Comparison of ENCODE assay signal across 9 cellular contexts in genomic region chr2:64609229-64609994, GRCh38. TPM values are rescaled to one million over a fixed set of nuclear protein-coding genes. Genes with fewer than 3 reads are reported as not detected.
DNase-seq lines count a peak whose midpoint lies in the region; ATAC-seq and TF ChIP-seq lines count a peak whose summit lies in the region.
"Had no signal": no experiment of that assay in that cellular context is flagged by ENCODE, and none has a peak within 500 bp of the region (broad histone marks: within the 10 kb centered on the region; RNA-seq: fewer than 3 reads in every experiment).

No MANE protein-coding gene starts in this region.

- 8 to 19% methylated on average over 29 to 73 of the region's 73 CpGs for WGBS in aorta, 2 donors

- peak overlapping the region; percentile 78 for H3K4me2 ChIP-seq in OCI-LY1 (ENCODE audit: low read length)

- peak overlapping the region; percentile 74 for H3K4me3 Mint-ChIP-seq in progenitor cell of endocrine pancreas (ENCODE audit: low read depth)

- peak overlapping the region; percentile 63 for H3K4me3 ChIP-seq in OCI-LY1 (ENCODE audit: low read depth, low read length, poor library complexity, severe bottlenecking)
- peak overlapping the region; percentile 26 for H3K4me3 ChIP-seq in cardiac muscle cell
- H3K4me3 ChIP-seq in aorta (ENCODE audit: low read length in 2 of 2) = peak overlapping the region in 1 of 2 donors; percentile 12
- H3K4me3 ChIP-seq in SJCRH30 = no peak overlapping the region

- intact Hi-C loops in aorta (cut with DNase I) = no loop called here

- no peaks in the 10 kb centered on the region for H3K9me2 ChIP-seq in OCI-LY1 (ENCODE audit: low read depth, low read length)

- ATAC-seq in HG02642 (IDR thresholded peaks at IDR 0.05; ENCODE audit: poor library complexity, unreplicated experiment) = peak; percentile 43
- ATAC-seq in aorta (ENCODE audit: low FRiP score) = peak; percentile 78

- H3K9ac ChIP-seq in OCI-LY1 (ENCODE audit: low read length) = peak overlapping the region; percentile 66

- no peaks in the 10 kb centered on the region for H3K36me3 Mint-ChIP-seq in progenitor cell of endocrine pancreas (ENCODE audit: insufficient read depth)

- H3K4me1 ChIP-seq in OCI-LY1 (ENCODE audit: insufficient read depth, low read length, severe bottlenecking) (peaks cover 37% of the 10 kb centered on the region), cardiac muscle cell (ENCODE audit: low read depth) (peaks cover 6% of the 10 kb centered on the region), aorta (ENCODE audit: control insufficient read depth in 1 of 2, insufficient read depth in 2 of 2, low read length in 2 of 2) (no peaks in the 10 kb centered on the region), SJCRH30 (no peaks in the 10 kb centered on the region)

- no peaks in the 10 kb centered on the region for H3K79me2 ChIP-seq in OCI-LY1 (ENCODE audit: insufficient read depth, low read length)

- H3F3A ChIP-seq in OCI-LY1 (ENCODE audit: insufficient read depth, low read length) = no peaks in the 10 kb centered on the region

- H3K9me3 ChIP-seq in OCI-LY1 (ENCODE audit: low read length) (no peaks in the 10 kb centered on the region), cardiac muscle cell (ENCODE audit: low read depth) (no peaks in the 10 kb centered on the region), aorta (ENCODE audit: control insufficient read depth, low read length) (no peaks in the 10 kb centered on the region), SJCRH30 (replicated peaks) (no peaks in the 10 kb centered on the region)

- peaks cover 7% of the 10 kb centered on the region for H3K27me3 Mint-ChIP-seq in progenitor cell of endocrine pancreas

- peak; percentile 52 for TF ChIP-seq CTCF in GM12873 (IDR thresholded peaks at IDR 0.05; ENCODE audit: insufficient read depth, low read depth, low read length, missing control alignments)
- TF ChIP-seq CTCF in OCI-LY1 (IDR thresholded peaks at IDR 0.05; ENCODE audit: low read length) = no peak
- TF ChIP-seq CTCF in cardiac muscle cell (IDR thresholded peaks at IDR 0.05; ENCODE audit: low read depth, low read length) = no peak
- peak; percentile 53 for TF ChIP-seq CTCF in progenitor cell of endocrine pancreas (IDR thresholded peaks at IDR 0.05; ENCODE audit: unreplicated experiment)

- H3K36me3 ChIP-seq in OCI-LY1 (ENCODE audit: insufficient read depth, low read length) (no peaks in the 10 kb centered on the region), cardiac muscle cell (no peaks in the 10 kb centered on the region), aorta (ENCODE audit: control insufficient read depth in 1 of 2, insufficient read depth in 2 of 2, low read length in 1 of 2) (no peaks in the 10 kb centered on the region), SJCRH30 (no peaks in the 10 kb centered on the region)

- DNase-seq in activated naive CD4-positive, alpha-beta T cell (lab: John Stamatoyannopoulos, UW) = peak; percentile 28 to 68 (median 38)
- DNase-seq in cardiac muscle cell (ENCODE audit: low read depth in 1 of 2, low spot score in 1 of 2) = peak; percentile 62 to 75
- peak; percentile 55 for DNase-seq in progenitor cell of endocrine pancreas (ENCODE audit: low spot score, unreplicated experiment)
- peak; percentile 80 to 88 for DNase-seq in aorta
- DNase-seq in SJCRH30 = no peak

- peak overlapping the region; percentile 57 for H2AFZ ChIP-seq in OCI-LY1 (ENCODE audit: low read length)

- H4K20me1 ChIP-seq in OCI-LY1 (ENCODE audit: insufficient read depth, low read length) = no peaks in the 10 kb centered on the region

- no peak overlapping the region for H3K27ac ChIP-seq in OCI-LY1 (ENCODE audit: low read depth, low read length, poor library complexity, severe bottlenecking)
- no peak overlapping the region for H3K27ac ChIP-seq in cardiac muscle cell
- no peak overlapping the region for H3K27ac ChIP-seq in aorta (ENCODE audit: low read depth in 1 of 2, low read length in 2 of 2)
- no peak overlapping the region for H3K27ac ChIP-seq in SJCRH30
- H3K27ac ChIP-seq: epithelial cell of prostate had no signal

- H3K9me3 Mint-ChIP-seq in progenitor cell of endocrine pancreas (ENCODE audit: low read depth) = peaks cover 4% of the 10 kb centered on the region

- H3K27me3 ChIP-seq in OCI-LY1 (ENCODE audit: insufficient read depth, low read length) (no peaks in the 10 kb centered on the region), cardiac muscle cell (no peaks in the 10 kb centered on the region), aorta (ENCODE audit: control insufficient read depth in 1 of 2, insufficient read depth in 2 of 2, low read length in 1 of 2) (no peaks in the 10 kb centered on the region), SJCRH30 (no peaks in the 10 kb centered on the region)

- H3K4me1 Mint-ChIP-seq in progenitor cell of endocrine pancreas (ENCODE audit: low read depth) = peaks cover 19% of the 10 kb centered on the region

- H3K27ac Mint-ChIP-seq in progenitor cell of endocrine pancreas = peak overlapping the region; percentile 79

RNA-seq across cellular contexts. Expression of gene SERTAD2, which starts 44.3 kb away (rescaled TPM):
- total RNA-seq in cardiac muscle cell = 14.0 and 21.2 TPM in 2 replicates
- 12.0 and 19.4 TPM in 2 replicates for polyA plus RNA-seq in cardiac muscle cell
- total RNA-seq in progenitor cell of endocrine pancreas = 19.0 and 20.7 TPM in 2 replicates
- 10 to 100 TPM; 23.5 to 27.4 TPM for total RNA-seq in aorta
- polyA plus RNA-seq in aorta = 10 to 100 TPM in 1 of 2 donors, 1 to 10 TPM in 1; 4.6 to 17.7 TPM
- total RNA-seq in SJCRH30 (2014; rRNA removed; shearing (Covaris generic)) = 30.9 and 34.7 TPM in 2 replicates

Comparison
In these comparisons a context has a peak if more than half of its experiments do, and no peak if none do; other contexts are left out.
1. CTCF ChIP-seq: peak in GM12873 (single experiment) and progenitor cell of endocrine pancreas (single experiment); none in OCI-LY1 (single experiment) and cardiac muscle cell (single experiment).
2. DNase-seq: peak in activated naive CD4-positive, alpha-beta T cell (4 of 4), cardiac muscle cell (2 of 2), progenitor cell of endocrine pancreas (single experiment) and aorta (2 of 2); none in SJCRH30 (0 of 2).